ENCODE assay signal across 22 cellular contexts in the genomic region with DNA sequence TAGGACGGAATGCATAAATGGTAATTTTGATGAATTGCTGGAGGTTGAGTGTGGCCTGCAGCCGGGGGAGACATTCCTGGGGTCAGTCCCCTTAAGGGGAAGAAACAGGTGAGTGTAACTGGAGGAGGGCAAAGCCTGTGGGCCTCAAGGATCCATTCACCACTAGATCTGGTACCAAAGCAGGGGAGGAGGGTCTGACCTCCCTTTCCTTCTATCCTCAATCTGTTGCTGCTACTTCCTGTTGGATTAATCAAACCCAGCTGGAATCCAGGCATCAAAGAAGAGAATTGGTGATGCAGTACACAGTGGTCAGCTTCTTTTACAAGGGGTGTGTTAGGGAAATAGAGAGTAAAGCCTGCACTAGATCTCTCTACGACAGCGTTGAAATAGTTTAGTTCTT. TPM values are rescaled to one million over a fixed set of nuclear protein-coding genes. Genes with fewer than 3 reads are reported as not detected.
"Had no signal": no experiment of that assay in that cellular context is flagged by ENCODE, and none has a peak within 500 bp of the region (broad histone marks: within the 10 kb centered on the region; RNA-seq: fewer than 3 reads in every experiment).

No MANE protein-coding gene starts in this region.

- H3K9me3 ChIP-seq: gastrocnemius medialis, neutrophil, right lobe of liver, upper lobe of left lung had no signal

- ATAC-seq: gastrocnemius medialis had no signal

- H3K4me1 ChIP-seq: gastrocnemius medialis, parathyroid adenoma, right lobe of liver had no signal

- H3K27ac ChIP-seq: cardiac muscle cell, epithelial cell of prostate, gastrocnemius medialis, neutrophil, parathyroid adenoma, stomach, upper lobe of left lung, WERI-Rb-1 had no signal

- H3K27ac Mint-ChIP-seq: activated naive CD8-positive, alpha-beta T cell treated with anti-CD3 and anti-CD28 coated beads for 36 hours; activated T-helper 1 cell treated with anti-CD3 and anti-CD28 coated beads, Interleukin-12 subunit alpha, Interleukin-12 subunit beta, Interleukin-2, Interleukin-4 antibody, amounts not matched to agents 30 ng/mL and 10 ng/mL and 1 ng/mL, durations not matched to agents 14 hours and 24 hours and 36 hours had no signal

- DNase-seq: activated CD4-positive, alpha-beta T cell treated with anti-CD3 and anti-CD28 coated beads, Interleukin-2, amount 50 U/mL, for 4 hours; activated naive CD8-positive, alpha-beta T cell treated with anti-CD3 and anti-CD28 coated beads for 36 hours; amniotic stem cell; gastrocnemius medialis; head of caudate nucleus; right lobe of liver; small intestine; stimulated activated CD4-positive, alpha-beta T cell treated with anti-CD3 and anti-CD28 coated beads, Interleukin-15, amount 100 ng/mL, for 24 hours; stimulated activated CD4-positive, alpha-beta T cell treated with anti-CD3 and anti-CD28 coated beads, Interleukin-2, amount 100 ng/mL, for 48 hours; stomach; SW 1271; T-helper 2 cell; upper lobe of left lung; WERI-Rb-1 had no signal

- H2AFZ ChIP-seq: parathyroid adenoma had no signal

- H3K79me2 ChIP-seq: parathyroid adenoma had no signal

- H3K36me3 ChIP-seq: cardiac muscle cell, neutrophil, stomach, upper lobe of left lung, WERI-Rb-1 had no signal

- H3K4me3 Mint-ChIP-seq: activated naive CD8-positive, alpha-beta T cell treated with anti-CD3 and anti-CD28 coated beads for 36 hours; activated T-helper 1 cell treated with anti-CD3 and anti-CD28 coated beads, Interleukin-12 subunit alpha, Interleukin-12 subunit beta, Interleukin-2, Interleukin-4 antibody, amounts not matched to agents 30 ng/mL and 10 ng/mL and 1 ng/mL, durations not matched to agents 14 hours and 24 hours and 36 hours had no signal

- H3K27me3 ChIP-seq: cardiac muscle cell, gastrocnemius medialis, neutrophil, right lobe of liver, stomach, upper lobe of left lung had no signal

- H3K4me3 ChIP-seq: cardiac muscle cell, gastrocnemius medialis, lung, right lobe of liver, stomach, upper lobe of left lung had no signal

RNA-seq across cellular contexts. Expression of a gene that starts 8.6 kb away (rescaled TPM):
- total RNA-seq: activated CD8-positive, alpha-beta memory T cell treated with anti-CD3 and anti-CD28 coated beads for 36 hours; activated naive CD8-positive, alpha-beta T cell treated with anti-CD3 and anti-CD28 coated beads for 36 hours; activated T-helper 1 cell treated with anti-CD3 and anti-CD28 coated beads, Interleukin-12 subunit alpha, Interleukin-12 subunit beta, Interleukin-2, Interleukin-4 antibody, amounts not matched to agents 30 ng/mL and 10 ng/mL and 1 ng/mL, durations not matched to agents 14 hours and 24 hours and 36 hours; myocyte had no signal
- polyA plus RNA-seq: cardiac muscle cell had no signal
